32 cellular contexts compared by ENCODE assay signal in genomic region chr9:107660976-107661375, GRCh38.
"Had no signal": no experiment of that assay in that cellular context is flagged by ENCODE, and none has a peak within 500 bp of the region (broad histone marks: within the 10 kb centered on the region; RNA-seq: fewer than 3 reads in every experiment).

No MANE protein-coding gene starts in this region.

- H3K4me1 ChIP-seq: adrenal gland, ascending aorta, body of pancreas, breast epithelium had no signal

- H3K36me3 ChIP-seq: adrenal gland, ascending aorta, brain microvascular endothelial cell, breast epithelium, cardiac muscle cell had no signal

- H3K27me3 ChIP-seq: adrenal gland, ascending aorta, body of pancreas, brain microvascular endothelial cell, breast epithelium had no signal

- FAIRE-seq: astrocyte, bronchial epithelial cell had no signal

- H3K4me3 ChIP-seq: adrenal gland, ascending aorta, body of pancreas, breast epithelium, cardiac muscle cell had no signal

- DNase-seq: activated effector memory CD4-positive, alpha-beta T cell treated with anti-CD3 and anti-CD28 coated beads, Interleukin-2, amount 50 U/mL, for 16 hours; activated effector memory CD4-positive, alpha-beta T cell treated with Interleukin-2 at 50 U/mL for 16 hours; activated gamma-delta T cell; activated gamma-delta T cell treated with Interleukin-2 at 50 U/mL for 16 hours; activated naive CD4-positive, alpha-beta T cell; activated naive CD4-positive, alpha-beta T cell treated with anti-CD3 and anti-CD28 coated beads for 36 hours; activated naive CD4-positive, alpha-beta T cell treated with anti-CD3 and anti-CD28 coated beads, Interleukin-2, amount 10 ng/mL, durations not matched to agents 7 days and 5 days; activated naive CD4-positive, alpha-beta T cell treated with anti-CD3 and anti-CD28 coated beads, Interleukin-2, amount 50 U/mL, for 16 hours; activated naive CD4-positive, alpha-beta T cell treated with Interleukin-2 at 50 U/mL for 16 hours; activated naive CD8-positive, alpha-beta T cell treated with anti-CD3 and anti-CD28 coated beads for 36 hours; activated naive CD8-positive, alpha-beta T cell treated with anti-CD3 and anti-CD28 coated beads, Interleukin-2, amount 10 ng/mL, durations not matched to agents 7 days and 5 days; activated naive CD8-positive, alpha-beta T cell treated with anti-CD3 and anti-CD28 coated beads, Interleukin-2, amount 50 U/mL, for 24 hours; activated T-cell treated with anti-CD3 and anti-CD28 coated beads, Interleukin-2, amount 50 U/mL, for 4 hours; activated T-cell treated with anti-CD3 and anti-CD28 coated beads, Interleukin-2, amount 50 U/mL, for 48 hours; activated T-cell treated with anti-CD3 and anti-CD28 coated beads, Interleukin-2, amount 50 U/mL, for 72 hours; adrenal gland; amniotic stem cell; amygdala; anterior cingulate cortex; aorta; body of pancreas; brain microvascular endothelial cell; caudate nucleus; central memory CD4-positive, alpha-beta T cell; cerebellar nuclear complex had no signal

- H3K27ac ChIP-seq: adrenal gland, ascending aorta, body of pancreas, brain microvascular endothelial cell, breast epithelium, cardiac muscle cell had no signal

- ATAC-seq: activated naive CD4-positive, alpha-beta T cell treated with anti-CD3 and anti-CD28 coated beads, Interleukin-2, amount 50 U/mL, for 72 hours; activated naive CD8-positive, alpha-beta T cell treated with anti-CD3 and anti-CD28 coated beads, Interleukin-2, amount 50 U/mL, for 24 hours; activated T-cell treated with anti-CD3 and anti-CD28 coated beads, Interleukin-2, amount 50 U/mL, for 4 hours; activated T-cell treated with anti-CD3 and anti-CD28 coated beads, Interleukin-2, amount 50 U/mL, for 72 hours; activated T-helper 17 cell treated with anti-CD3 and anti-CD28 coated beads, Interleukin-2, amount 50 U/mL, for 72 hours; body of pancreas had no signal

- H3K9me3 ChIP-seq: adrenal gland, ascending aorta, body of pancreas, breast epithelium had no signal
